1 cellular context compared by ENCODE assay signal in the genomic region with DNA sequence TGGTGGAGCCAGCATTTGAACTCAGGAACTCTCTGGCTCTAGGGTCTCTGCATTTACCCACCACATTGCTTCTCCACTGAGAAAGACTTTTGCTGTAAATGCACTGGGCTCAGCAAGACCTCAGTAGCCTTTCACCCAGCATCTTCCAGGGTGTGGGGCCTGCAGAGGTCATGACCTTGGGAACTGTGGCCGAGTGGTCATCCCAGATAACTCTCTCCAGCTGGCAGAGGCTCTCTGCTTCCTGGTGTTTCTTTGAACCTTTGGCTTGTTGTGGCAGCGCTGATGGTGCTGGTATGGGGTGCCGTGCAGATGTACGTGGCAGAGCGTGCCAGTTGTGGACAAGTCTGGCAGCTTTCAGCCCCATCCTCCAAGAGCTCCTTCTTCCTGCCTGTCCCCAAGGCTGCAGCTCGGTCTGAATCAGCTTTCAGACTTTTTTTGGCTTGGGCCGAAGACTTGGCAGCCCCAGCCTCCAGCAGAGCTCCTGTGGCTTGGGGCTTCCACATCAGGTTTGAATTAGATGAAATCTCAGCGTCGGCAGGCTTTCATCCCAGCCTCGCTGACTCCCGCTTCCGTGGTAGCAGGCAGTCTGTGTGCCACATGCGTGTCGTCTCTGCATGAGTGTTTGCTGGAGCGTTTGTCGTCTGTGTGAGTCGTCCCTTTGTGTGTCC.
TF ChIP-seq lines count a peak whose summit lies in the region.

No MANE protein-coding gene starts in this region.

TF ChIP-seq in K562, 482 proteins besides CTCF, POLR2A, EP300 and RAD21 (continued from another document):
- TF ChIP-seq, protein P1, sequence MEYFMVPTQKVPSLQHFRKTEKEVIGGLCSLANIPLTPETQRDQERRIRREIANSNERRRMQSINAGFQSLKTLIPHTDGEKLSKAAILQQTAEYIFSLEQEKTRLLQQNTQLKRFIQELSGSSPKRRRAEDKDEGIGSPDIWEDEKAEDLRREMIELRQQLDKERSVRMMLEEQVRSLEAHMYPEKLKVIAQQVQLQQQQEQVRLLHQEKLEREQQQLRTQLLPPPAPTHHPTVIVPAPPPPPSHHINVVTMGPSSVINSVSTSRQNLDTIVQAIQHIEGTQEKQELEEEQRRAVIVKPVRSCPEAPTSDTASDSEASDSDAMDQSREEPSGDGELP (CRISPR knock-in tag; IDR thresholded peaks at IDR 0.05; ENCODE audit: borderline replicate concordance) = peak; percentile 95
- 0 out of 2 replicates have a peak, but pooled peaks have one; percentile 17 for TF ChIP-seq PML (IDR thresholded peaks at IDR 0.05; ENCODE audit: low read length)
- peak; percentile 56; the same call in 1 of the 2 replicates for TF ChIP-seq NR2C2 (CRISPR knock-in tag; IDR thresholded peaks at IDR 0.05)
- peak; percentile 79 for TF ChIP-seq NR2C2 (tag; IDR thresholded peaks at IDR 0.05)
- TF ChIP-seq, protein P2, sequence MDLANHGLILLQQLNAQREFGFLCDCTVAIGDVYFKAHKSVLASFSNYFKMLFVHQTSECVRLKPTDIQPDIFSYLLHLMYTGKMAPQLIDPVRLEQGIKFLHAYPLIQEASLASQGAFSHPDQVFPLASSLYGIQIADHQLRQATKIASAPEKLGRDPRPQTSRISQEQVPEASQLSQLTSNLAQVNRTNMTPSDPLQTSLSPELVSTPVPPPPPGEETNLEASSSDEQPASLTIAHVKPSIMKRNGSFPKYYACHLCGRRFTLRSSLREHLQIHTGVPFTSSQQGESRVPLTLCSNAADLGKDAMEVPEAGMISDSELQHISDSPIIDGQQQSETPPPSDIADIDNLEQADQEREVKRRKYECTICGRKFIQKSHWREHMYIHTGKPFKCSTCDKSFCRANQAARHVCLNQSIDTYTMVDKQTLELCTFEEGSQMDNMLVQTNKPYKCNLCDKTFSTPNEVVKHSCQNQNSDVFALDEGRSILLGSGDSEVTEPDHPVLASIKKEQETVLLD (IDR thresholded peaks at IDR 0.05) = peak; percentile 32; the same call in 1 of the 2 replicates
- TF ChIP-seq KDM1A (IDR thresholded peaks at IDR 0.05) = peak; percentile 48 to 54; a peak in 2 of 4 replicates
- TF ChIP-seq, protein P3, sequence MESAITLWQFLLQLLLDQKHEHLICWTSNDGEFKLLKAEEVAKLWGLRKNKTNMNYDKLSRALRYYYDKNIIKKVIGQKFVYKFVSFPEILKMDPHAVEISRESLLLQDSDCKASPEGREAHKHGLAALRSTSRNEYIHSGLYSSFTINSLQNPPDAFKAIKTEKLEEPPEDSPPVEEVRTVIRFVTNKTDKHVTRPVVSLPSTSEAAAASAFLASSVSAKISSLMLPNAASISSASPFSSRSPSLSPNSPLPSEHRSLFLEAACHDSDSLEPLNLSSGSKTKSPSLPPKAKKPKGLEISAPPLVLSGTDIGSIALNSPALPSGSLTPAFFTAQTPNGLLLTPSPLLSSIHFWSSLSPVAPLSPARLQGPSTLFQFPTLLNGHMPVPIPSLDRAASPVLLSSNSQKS (CRISPR knock-in tag; IDR thresholded peaks at IDR 0.05) = no peak
- no peak for TF ChIP-seq ZNF174 (CRISPR knock-in tag; IDR thresholded peaks at IDR 0.05)
- no peak for TF ChIP-seq JUNB (CRISPR knock-in tag; conservative IDR thresholded peaks at IDR 0.05)
- TF ChIP-seq ETV5 (CRISPR knock-in tag; IDR thresholded peaks at IDR 0.05; ENCODE audit: low read depth) = 0 out of 2 replicates have a peak, but pooled peaks have one; percentile 27
- no peak for TF ChIP-seq ZNF609 (CRISPR knock-in tag; IDR thresholded peaks at IDR 0.05; ENCODE audit: borderline replicate concordance)
- peak; percentile 66 to 70; a peak in 3 of 4 replicates for TF ChIP-seq RCOR1 (IDR thresholded peaks at IDR 0.05; ENCODE audit: borderline replicate concordance in 1 of 2, low read depth in 2 of 2, low read length in 2 of 2)
- TF ChIP-seq PYGO2 (tag; IDR thresholded peaks at IDR 0.05) = no peak
- TF ChIP-seq, protein P4, sequence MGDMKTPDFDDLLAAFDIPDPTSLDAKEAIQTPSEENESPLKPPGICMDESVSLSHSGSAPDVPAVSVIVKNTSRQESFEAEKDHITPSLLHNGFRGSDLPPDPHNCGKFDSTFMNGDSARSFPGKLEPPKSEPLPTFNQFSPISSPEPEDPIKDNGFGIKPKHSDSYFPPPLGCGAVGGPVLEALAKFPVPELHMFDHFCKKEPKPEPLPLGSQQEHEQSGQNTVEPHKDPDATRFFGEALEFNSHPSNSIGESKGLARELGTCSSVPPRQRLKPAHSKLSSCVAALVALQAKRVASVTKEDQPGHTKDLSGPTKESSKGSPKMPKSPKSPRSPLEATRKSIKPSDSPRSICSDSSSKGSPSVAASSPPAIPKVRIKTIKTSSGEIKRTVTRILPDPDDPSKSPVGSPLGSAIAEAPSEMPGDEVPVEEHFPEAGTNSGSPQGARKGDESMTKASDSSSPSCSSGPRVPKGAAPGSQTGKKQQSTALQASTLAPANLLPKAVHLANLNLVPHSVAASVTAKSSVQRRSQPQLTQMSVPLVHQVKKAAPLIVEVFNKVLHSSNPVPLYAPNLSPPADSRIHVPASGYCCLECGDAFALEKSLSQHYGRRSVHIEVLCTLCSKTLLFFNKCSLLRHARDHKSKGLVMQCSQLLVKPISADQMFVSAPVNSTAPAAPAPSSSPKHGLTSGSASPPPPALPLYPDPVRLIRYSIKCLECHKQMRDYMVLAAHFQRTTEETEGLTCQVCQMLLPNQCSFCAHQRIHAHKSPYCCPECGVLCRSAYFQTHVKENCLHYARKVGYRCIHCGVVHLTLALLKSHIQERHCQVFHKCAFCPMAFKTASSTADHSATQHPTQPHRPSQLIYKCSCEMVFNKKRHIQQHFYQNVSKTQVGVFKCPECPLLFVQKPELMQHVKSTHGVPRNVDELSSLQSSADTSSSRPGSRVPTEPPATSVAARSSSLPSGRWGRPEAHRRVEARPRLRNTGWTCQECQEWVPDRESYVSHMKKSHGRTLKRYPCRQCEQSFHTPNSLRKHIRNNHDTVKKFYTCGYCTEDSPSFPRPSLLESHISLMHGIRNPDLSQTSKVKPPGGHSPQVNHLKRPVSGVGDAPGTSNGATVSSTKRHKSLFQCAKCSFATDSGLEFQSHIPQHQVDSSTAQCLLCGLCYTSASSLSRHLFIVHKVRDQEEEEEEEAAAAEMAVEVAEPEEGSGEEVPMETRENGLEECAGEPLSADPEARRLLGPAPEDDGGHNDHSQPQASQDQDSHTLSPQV (IDR thresholded peaks at IDR 0.05) = peak; percentile 66
- TF ChIP-seq KLF16 (IDR thresholded peaks at IDR 0.05) = peak; percentile 45; the same call in 1 of the 2 replicates
- TF ChIP-seq U2AF2 (optimal IDR thresholded peaks at IDR 0.05; ENCODE audit: low read depth, low read length) = no peak
- no peak for TF ChIP-seq ARID4B (CRISPR knock-in tag; IDR thresholded peaks at IDR 0.05)
- peak; percentile 64; the same call in 1 of the 2 replicates for TF ChIP-seq ZNF589 (CRISPR knock-in tag; IDR thresholded peaks at IDR 0.05; ENCODE audit: low read depth)
- TF ChIP-seq CXXC5 (CRISPR knock-in tag; IDR thresholded peaks at IDR 0.05) = peak; percentile 49
- TF ChIP-seq MYC (IDR thresholded peaks at IDR 0.05; ENCODE audit: low read depth, low read length) = peak; percentile 23; the same call in 1 of the 2 replicates
- no peak for TF ChIP-seq MYC (CRISPR knock-in tag; IDR thresholded peaks at IDR 0.05; ENCODE audit: borderline replicate concordance, low read depth)
- peak; percentile 37; the same call in 1 of the 2 replicates for TF ChIP-seq SMARCE1 (IDR thresholded peaks at IDR 0.05)
- TF ChIP-seq, protein P5, sequence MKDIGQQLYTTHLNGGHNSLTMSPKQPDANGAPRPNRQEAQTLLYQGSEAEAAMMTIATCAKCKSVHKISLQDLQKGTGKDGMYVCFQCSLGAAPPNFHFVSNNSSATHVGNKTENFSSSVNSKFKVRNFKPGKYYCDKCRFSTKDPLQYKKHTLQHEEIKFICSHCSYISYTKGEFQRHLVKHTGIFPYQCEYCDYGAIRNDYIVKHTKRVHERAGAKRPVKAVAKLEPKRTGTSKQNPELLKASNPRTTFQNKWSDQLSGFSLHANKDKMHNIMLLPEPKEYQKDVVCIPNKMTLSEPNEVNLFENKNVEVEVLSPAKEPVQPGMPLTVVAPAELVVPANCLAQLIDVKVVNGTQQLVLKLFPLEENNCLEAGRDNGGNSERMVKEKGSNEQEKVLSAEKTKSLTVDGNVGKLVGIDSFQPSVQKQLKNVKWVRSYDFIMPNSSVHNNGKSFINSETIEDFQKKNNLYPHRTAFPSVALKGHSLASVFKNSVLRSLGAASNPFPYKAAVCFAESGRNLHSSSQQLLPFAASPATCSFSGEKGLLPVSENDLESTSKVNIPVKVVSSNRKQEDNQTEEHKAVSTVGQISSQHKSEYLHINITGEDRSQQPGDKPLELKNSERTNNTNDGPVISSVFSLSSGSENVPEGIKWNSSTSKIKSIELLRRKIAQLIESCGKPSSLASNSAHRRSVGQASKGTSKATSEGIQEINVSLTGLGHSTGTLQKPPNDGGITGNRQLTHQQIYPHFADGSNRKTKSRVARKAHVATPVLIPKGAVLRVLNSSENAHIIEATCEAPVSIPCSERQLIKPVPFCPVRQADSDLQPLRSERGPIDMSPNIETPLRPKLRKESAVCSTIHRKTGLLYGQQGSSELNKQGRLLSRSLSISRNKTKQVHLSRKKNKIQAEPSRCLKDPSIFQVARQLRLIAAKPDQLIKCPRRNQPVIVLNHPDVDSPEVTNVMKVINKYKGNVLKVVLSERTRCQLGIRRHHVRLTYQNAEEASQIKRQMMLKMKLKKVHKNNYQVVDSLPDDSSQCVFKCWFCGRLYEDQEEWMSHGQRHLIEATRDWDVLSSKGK (CRISPR knock-in tag; IDR thresholded peaks at IDR 0.05) = no peak
- TF ChIP-seq TOE1 (IDR thresholded peaks at IDR 0.05; ENCODE audit: borderline replicate concordance) = no peak
- TF ChIP-seq TOE1 (CRISPR knock-in tag; IDR thresholded peaks at IDR 0.05; ENCODE audit: borderline replicate concordance, low read depth) = no peak
- peak; percentile 83 for TF ChIP-seq NR2C1 (IDR thresholded peaks at IDR 0.05)
- peak; percentile 89 for TF ChIP-seq NR2C1 (tag; IDR thresholded peaks at IDR 0.05)
- TF ChIP-seq MAFK (IDR thresholded peaks at IDR 0.05; ENCODE audit: low read length) = 0 out of 2 replicates have a peak, but pooled peaks have one; percentile 10
- peak; percentile 87 for TF ChIP-seq CBFA2T3 (IDR thresholded peaks at IDR 0.05)
TF ChIP-seq in K562: peak in this region for 43.
